ENCODE assay signal across 1 cellular context in genomic region chr6:3372912-3373554, GRCh38.
A peak's percentile ranks its signal among the peaks of the same experiment; 100 is the strongest.
TF ChIP-seq lines count a peak whose summit lies in the region.

No MANE protein-coding gene starts in this region.

TF ChIP-seq in HepG2, 621 proteins besides CTCF, POLR2A, EP300 and RAD21 (continued from another document and continues in another):
- TF ChIP-seq ZNF512B (CRISPR knock-in tag; IDR thresholded peaks at IDR 0.05; ENCODE audit: borderline replicate concordance) (0 out of 2 replicates have a peak, but pooled peaks have one; percentile 35), MAFK (conservative IDR thresholded peaks at IDR 0.05 in 1 of 2, IDR thresholded peaks at IDR 0.05 in 1 of 2; ENCODE audit: low read length in 2 of 2) (peak; percentile 35 to 53; a peak in 2 of 4 replicates), MAFF (IDR thresholded peaks at IDR 0.05; ENCODE audit: low read depth, low read length) (peak; percentile 61), ZNF788 (CRISPR knock-in tag; IDR thresholded peaks at IDR 0.05; ENCODE audit: borderline replicate concordance) (peak; percentile 71; the same call in 1 of the 2 replicates), ARNT (IDR thresholded peaks at IDR 0.05) (no peak), ZNF205 (CRISPR knock-in tag; IDR thresholded peaks at IDR 0.05) (no peak), HNRNPL (IDR thresholded peaks at IDR 0.05; ENCODE audit: low read depth, low read length) (0 out of 2 replicates have a peak, but pooled peaks have one; percentile 64), ETV5 (CRISPR knock-in tag; IDR thresholded peaks at IDR 0.05; ENCODE audit: borderline replicate concordance) (peak; percentile 98), NFKB2 (CRISPR knock-in tag; IDR thresholded peaks at IDR 0.05; ENCODE audit: borderline replicate concordance) (peak; percentile 44; the same call in 1 of the 2 replicates), CEBPG (CRISPR knock-in tag; IDR thresholded peaks at IDR 0.05) (peak; percentile 58; the same call in 1 of the 2 replicates), ZNF709 (CRISPR knock-in tag; IDR thresholded peaks at IDR 0.05) (no peak), ZNF713 (CRISPR knock-in tag; IDR thresholded peaks at IDR 0.05) (no peak), TFDP1 (CRISPR knock-in tag; IDR thresholded peaks at IDR 0.05; ENCODE audit: borderline replicate concordance) (peak; percentile 65; the same call in 1 of the 2 replicates), FOSL1 (CRISPR knock-in tag; IDR thresholded peaks at IDR 0.05; ENCODE audit: borderline replicate concordance) (peak; percentile 24; the same call in 1 of the 2 replicates), ZNF263 (CRISPR knock-in tag; IDR thresholded peaks at IDR 0.05) (peak; percentile 43; the same call in 1 of the 2 replicates), ZNF460 (CRISPR knock-in tag; IDR thresholded peaks at IDR 0.05; ENCODE audit: borderline replicate concordance) (peak; percentile 24; the same call in 1 of the 2 replicates), KDM4B (CRISPR knock-in tag; IDR thresholded peaks at IDR 0.05) (0 out of 2 replicates have a peak, but pooled peaks have one; percentile 58), HMGXB3 (CRISPR knock-in tag; IDR thresholded peaks at IDR 0.05; ENCODE audit: borderline replicate concordance) (peak; percentile 85), PBX2 (CRISPR knock-in tag; IDR thresholded peaks at IDR 0.05) (peak; percentile 33; the same call in 1 of the 2 replicates), ETV6 (CRISPR knock-in tag; conservative IDR thresholded peaks at IDR 0.05) (peak; percentile 74; the same call in 1 of the 2 replicates), DRAP1 (CRISPR knock-in tag; IDR thresholded peaks at IDR 0.05) (peak; percentile 59; the same call in 1 of the 2 replicates), CBFB (CRISPR knock-in tag; IDR thresholded peaks at IDR 0.05) (0 out of 2 replicates have a peak, but pooled peaks have one; percentile 43), ZNF224 (CRISPR knock-in tag; IDR thresholded peaks at IDR 0.05) (peak; percentile 72; the same call in 1 of the 2 replicates), ZNF619 (CRISPR knock-in tag; IDR thresholded peaks at IDR 0.05) (peak; percentile 28; the same call in 1 of the 2 replicates), ZNF503 (CRISPR knock-in tag; IDR thresholded peaks at IDR 0.05) (peak; percentile 49; the same call in 1 of the 2 replicates), ZNF160 (CRISPR knock-in tag; IDR thresholded peaks at IDR 0.05) (0 out of 2 replicates have a peak, but pooled peaks have one; percentile 25), ELK4 (CRISPR knock-in tag; IDR thresholded peaks at IDR 0.05; ENCODE audit: borderline replicate concordance) (no peak), ZNF18 (CRISPR knock-in tag; IDR thresholded peaks at IDR 0.05; ENCODE audit: insufficient replicate concordance) (peak; percentile 88), ZNF704 (CRISPR knock-in tag; IDR thresholded peaks at IDR 0.05; ENCODE audit: borderline replicate concordance) (0 out of 2 replicates have a peak, but pooled peaks have one; percentile 62), ZNF556 (CRISPR knock-in tag; IDR thresholded peaks at IDR 0.05; ENCODE audit: borderline replicate concordance) (peak; percentile 41; the same call in 1 of the 2 replicates), HNF1A (IDR thresholded peaks at IDR 0.05; ENCODE audit: low read depth) (peak; percentile 14; the same call in 1 of the 2 replicates), HNF1A (CRISPR knock-in tag; IDR thresholded peaks at IDR 0.05; ENCODE audit: borderline replicate concordance) (peak; percentile 66; the same call in 1 of the 2 replicates), ZNF468 (CRISPR knock-in tag; IDR thresholded peaks at IDR 0.05) (no peak), ZC3H13 (CRISPR knock-in tag; IDR thresholded peaks at IDR 0.05) (0 out of 2 replicates have a peak, but pooled peaks have one; percentile 39)
